ENCODE assay signal across 7 cellular contexts in the genomic region with DNA sequence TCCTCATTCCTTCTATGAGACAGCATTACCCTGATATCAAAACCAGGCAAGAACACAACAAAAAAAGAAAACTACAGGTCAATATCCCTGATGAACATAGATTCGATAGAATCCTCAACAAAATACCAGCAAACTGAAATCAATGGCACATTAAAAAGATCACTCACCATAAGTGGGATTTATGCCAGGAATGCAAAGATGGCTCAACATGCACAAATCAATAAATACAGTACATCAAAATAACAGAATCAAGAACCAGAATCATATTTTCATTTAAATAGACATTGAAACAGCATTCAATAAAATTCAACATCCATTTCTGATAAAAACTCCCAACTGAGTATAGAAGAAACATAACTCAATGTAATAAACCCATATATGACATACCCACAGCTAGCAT.
"Had no signal": no experiment of that assay in that cellular context is flagged by ENCODE, and none has a peak within 500 bp of the region (broad histone marks: within the 10 kb centered on the region; RNA-seq: fewer than 3 reads in every experiment).

No MANE protein-coding gene starts in this region.

- DNase-seq: GDM1, GF-D8 had no signal

- FAIRE-seq: G401.6, GM12878, GM12891, GM12892, GM18507 had no signal

- ATAC-seq: GM12878 had no signal

- H3K4me3 ChIP-seq: GM12878 had no signal
